ENCODE assay signal across 2 cellular contexts in the genomic region with DNA sequence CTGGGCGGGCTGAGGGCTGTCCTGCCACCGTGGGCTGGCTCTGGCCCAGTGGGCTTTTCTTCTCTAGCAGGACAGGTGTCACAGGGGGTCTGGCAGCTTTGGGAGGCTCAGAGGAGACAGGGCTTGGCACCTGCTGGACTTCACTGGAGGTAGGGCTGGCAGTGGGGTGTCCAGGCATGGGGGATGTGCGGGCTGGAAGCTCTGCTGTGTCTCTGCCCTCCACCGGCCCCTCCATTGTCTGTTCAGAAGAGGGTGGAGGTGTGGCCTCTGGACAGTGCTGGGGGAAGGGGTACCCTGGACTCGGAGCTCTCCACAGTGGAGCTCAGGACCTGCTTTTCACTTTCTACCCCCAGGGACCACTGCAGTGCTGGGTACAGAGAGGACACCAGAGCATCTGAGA.
TF ChIP-seq lines count a peak whose summit lies in the region.

No MANE protein-coding gene starts in this region.

TF ChIP-seq in HepG2, 621 proteins besides CTCF, POLR2A, EP300 and RAD21:
- TF ChIP-seq, protein P1, sequence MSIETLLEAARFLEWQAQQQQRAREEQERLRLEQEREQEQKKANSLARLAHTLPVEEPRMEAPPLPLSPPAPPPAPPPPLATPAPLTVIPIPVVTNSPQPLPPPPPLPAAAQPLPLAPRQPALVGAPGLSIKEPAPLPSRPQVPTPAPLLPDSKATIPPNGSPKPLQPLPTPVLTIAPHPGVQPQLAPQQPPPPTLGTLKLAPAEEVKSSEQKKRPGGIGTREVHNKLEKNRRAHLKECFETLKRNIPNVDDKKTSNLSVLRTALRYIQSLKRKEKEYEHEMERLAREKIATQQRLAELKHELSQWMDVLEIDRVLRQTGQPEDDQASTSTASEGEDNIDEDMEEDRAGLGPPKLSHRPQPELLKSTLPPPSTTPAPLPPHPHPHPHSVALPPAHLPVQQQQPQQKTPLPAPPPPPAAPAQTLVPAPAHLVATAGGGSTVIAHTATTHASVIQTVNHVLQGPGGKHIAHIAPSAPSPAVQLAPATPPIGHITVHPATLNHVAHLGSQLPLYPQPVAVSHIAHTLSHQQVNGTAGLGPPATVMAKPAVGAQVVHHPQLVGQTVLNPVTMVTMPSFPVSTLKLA (IDR thresholded peaks at IDR 0.05) = no peak
- TF ChIP-seq, protein P2, sequence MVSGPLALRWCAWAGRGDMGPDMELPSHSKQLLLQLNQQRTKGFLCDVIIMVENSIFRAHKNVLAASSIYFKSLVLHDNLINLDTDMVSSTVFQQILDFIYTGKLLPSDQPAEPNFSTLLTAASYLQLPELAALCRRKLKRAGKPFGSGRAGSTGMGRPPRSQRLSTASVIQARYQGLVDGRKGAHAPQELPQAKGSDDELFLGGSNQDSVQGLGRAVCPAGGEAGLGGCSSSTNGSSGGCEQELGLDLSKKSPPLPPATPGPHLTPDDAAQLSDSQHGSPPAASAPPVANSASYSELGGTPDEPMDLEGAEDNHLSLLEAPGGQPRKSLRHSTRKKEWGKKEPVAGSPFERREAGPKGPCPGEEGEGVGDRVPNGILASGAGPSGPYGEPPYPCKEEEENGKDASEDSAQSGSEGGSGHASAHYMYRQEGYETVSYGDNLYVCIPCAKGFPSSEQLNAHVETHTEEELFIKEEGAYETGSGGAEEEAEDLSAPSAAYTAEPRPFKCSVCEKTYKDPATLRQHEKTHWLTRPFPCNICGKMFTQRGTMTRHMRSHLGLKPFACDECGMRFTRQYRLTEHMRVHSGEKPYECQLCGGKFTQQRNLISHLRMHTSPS (CRISPR knock-in tag; IDR thresholded peaks at IDR 0.05; ENCODE audit: low read depth) = no peak
- TF ChIP-seq MLLT10 (CRISPR knock-in tag; IDR thresholded peaks at IDR 0.05) (no peak), ZNF446 (CRISPR knock-in tag; IDR thresholded peaks at IDR 0.05) (no peak), KAT7 (CRISPR knock-in tag; IDR thresholded peaks at IDR 0.05; ENCODE audit: borderline replicate concordance) (no peak), STAT5B (CRISPR knock-in tag; IDR thresholded peaks at IDR 0.05) (no peak), SMYD3 (CRISPR knock-in tag; IDR thresholded peaks at IDR 0.05) (no peak), REXO4 (CRISPR knock-in tag; IDR thresholded peaks at IDR 0.05; ENCODE audit: borderline replicate concordance) (no peak), ZFP41 (CRISPR knock-in tag; IDR thresholded peaks at IDR 0.05; ENCODE audit: borderline replicate concordance) (no peak), STAG1 (CRISPR knock-in tag; IDR thresholded peaks at IDR 0.05) (no peak), NFE2L2 (IDR thresholded peaks at IDR 0.05; ENCODE audit: low read length) (no peak)

TF ChIP-seq in SK-N-SH treated with all-trans-retinoic acid at 6 μM for 48 hours, 23 proteins besides CTCF, POLR2A, EP300 and RAD21:
- TF ChIP-seq ISL1 (CRISPR knock-in tag; IDR thresholded peaks at IDR 0.05) = no peak
- TF ChIP-seq, protein P3, sequence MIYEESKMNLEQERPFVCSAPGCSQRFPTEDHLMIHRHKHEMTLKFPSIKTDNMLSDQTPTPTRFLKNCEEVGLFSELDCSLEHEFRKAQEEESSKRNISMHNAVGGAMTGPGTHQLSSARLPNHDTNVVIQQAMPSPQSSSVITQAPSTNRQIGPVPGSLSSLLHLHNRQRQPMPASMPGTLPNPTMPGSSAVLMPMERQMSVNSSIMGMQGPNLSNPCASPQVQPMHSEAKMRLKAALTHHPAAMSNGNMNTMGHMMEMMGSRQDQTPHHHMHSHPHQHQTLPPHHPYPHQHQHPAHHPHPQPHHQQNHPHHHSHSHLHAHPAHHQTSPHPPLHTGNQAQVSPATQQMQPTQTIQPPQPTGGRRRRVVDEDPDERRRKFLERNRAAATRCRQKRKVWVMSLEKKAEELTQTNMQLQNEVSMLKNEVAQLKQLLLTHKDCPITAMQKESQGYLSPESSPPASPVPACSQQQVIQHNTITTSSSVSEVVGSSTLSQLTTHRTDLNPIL (CRISPR knock-in tag; IDR thresholded peaks at IDR 0.05; ENCODE audit: low read depth) = no peak
- no peak for TF ChIP-seq TCF4 (CRISPR knock-in tag; IDR thresholded peaks at IDR 0.05; ENCODE audit: borderline replicate concordance)
- TF ChIP-seq SNAI2 (CRISPR knock-in tag; IDR thresholded peaks at IDR 0.05) = no peak
- no peak for TF ChIP-seq ZFP3 (CRISPR knock-in tag; IDR thresholded peaks at IDR 0.05)
- no peak for TF ChIP-seq BACH2 (CRISPR knock-in tag; IDR thresholded peaks at IDR 0.05; ENCODE audit: borderline replicate concordance)
- TF ChIP-seq RARB (CRISPR knock-in tag; IDR thresholded peaks at IDR 0.05) = no peak
- no peak for TF ChIP-seq ARNTL (CRISPR knock-in tag; IDR thresholded peaks at IDR 0.05; ENCODE audit: borderline replicate concordance, low read depth)
